Comparison of ENCODE assay signal across 13 cellular contexts in the genomic region with DNA sequence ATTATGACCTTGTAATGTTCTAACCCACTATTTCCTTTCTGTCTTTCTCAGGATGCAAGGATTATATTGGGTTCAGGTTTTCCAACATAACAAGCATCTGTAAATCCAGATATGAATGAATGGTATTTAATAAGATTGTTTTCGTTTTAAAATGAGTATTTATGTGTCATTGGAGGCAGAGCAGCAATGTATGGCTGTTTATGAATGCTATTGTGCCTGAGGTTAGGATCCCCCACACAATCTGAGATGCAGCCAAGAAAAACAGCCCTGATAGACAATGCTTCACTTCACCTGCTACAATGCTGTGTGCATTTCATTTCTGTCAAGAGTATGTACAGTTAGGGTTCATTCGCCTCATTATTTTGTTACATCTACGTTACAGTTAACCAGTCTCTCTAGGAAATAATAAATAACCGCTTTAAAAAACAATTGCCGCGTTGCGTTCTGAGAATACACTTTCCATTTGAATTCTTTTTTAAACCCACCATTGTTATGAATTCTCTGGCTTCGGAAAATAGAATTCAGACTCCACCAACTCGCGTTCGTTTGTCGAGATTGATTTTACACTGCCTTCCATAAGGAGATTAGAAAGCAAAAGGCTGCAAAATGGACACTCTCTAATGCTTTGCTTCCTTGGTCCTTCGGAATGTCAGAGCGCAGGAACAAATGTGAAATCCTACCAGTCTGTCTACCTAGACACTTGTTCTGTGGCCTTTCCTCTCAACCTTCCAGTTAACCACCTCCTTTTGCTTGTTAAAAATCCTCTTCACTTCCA. TPM values are rescaled to one million over a fixed set of nuclear protein-coding genes. Genes with fewer than 3 reads are reported as not detected.
A peak's percentile ranks its signal among the peaks of the same experiment; 100 is the strongest.
DNase-seq lines count a peak whose midpoint lies in the region; ATAC-seq and TF ChIP-seq lines count a peak whose summit lies in the region.
"Had no signal": no experiment of that assay in that cellular context is flagged by ENCODE, and none has a peak within 500 bp of the region (broad histone marks: within the 10 kb centered on the region; RNA-seq: fewer than 3 reads in every experiment).

No MANE protein-coding gene starts in this region.

- H3K4me2 ChIP-seq in trophoblast cell (ENCODE audit: low read length): peak overlapping the region; percentile 12

- no peak overlapping the region for H2BK120ac ChIP-seq in trophoblast cell (ENCODE audit: insufficient read depth, low read length, poor library complexity)

- H2AK5ac ChIP-seq in trophoblast cell (ENCODE audit: low read length): no peak overlapping the region

- peaks cover 12% of the 10 kb centered on the region for H3K79me1 ChIP-seq in trophoblast cell (ENCODE audit: low read length)

- peaks cover 0 to 22% of the 10 kb centered on the region in 2 donors for H3K27me3 ChIP-seq in breast epithelium
- peaks cover 9% of the 10 kb centered on the region for H3K27me3 ChIP-seq in trophoblast cell (ENCODE audit: insufficient read depth, low read length)
- H3K27me3 ChIP-seq in adrenal gland: peaks cover 85% of the 10 kb centered on the region

- peak overlapping the region; percentile 31; the same call in 1 of the 2 replicates for H3K27ac ChIP-seq in HEK293 (ENCODE audit: extremely low read depth, low read depth, low read length)
- peak overlapping the region; percentile 32 to 41 for H3K27ac ChIP-seq in breast epithelium
- peak overlapping the region; percentile 72 for H3K27ac ChIP-seq in trophoblast cell (ENCODE audit: low read depth, low read length)
- no peak overlapping the region for H3K27ac ChIP-seq in adrenal gland
- H3K27ac ChIP-seq: thyroid gland had no signal

- H4K8ac ChIP-seq in trophoblast cell (ENCODE audit: low read depth, low read length): no peak overlapping the region

- intact Hi-C loops in breast epithelium (cut with DNase I; ENCODE audit: low total_unique reads): no loop called here
- intact Hi-C loops in adrenal gland (cut with DNase I): no loop called here

- H3K9ac ChIP-seq in trophoblast cell (ENCODE audit: low read length): no peak overlapping the region

- H3K4ac ChIP-seq in trophoblast cell (ENCODE audit: low read depth, low read length): no peak overlapping the region

- TF ChIP-seq CTCF in HEK293 (tag by site-specific recombination; IDR thresholded peaks at IDR 0.05): no peak
- TF ChIP-seq CTCF in breast epithelium (IDR thresholded peaks at IDR 0.05): no peak
- no peak for TF ChIP-seq CTCF in adrenal gland (IDR thresholded peaks at IDR 0.05)

- POLR2A ChIA-PET in HEK293 (lab: Yijun Ruan, JAX): interaction anchor here (0.6 to 1.0 kb wide), 2 partner anchors 9 to 19 kb away, joined by 3 to 7 read pairs; partner anchors contain the start of gene TFAP2A

- H3K23ac ChIP-seq in trophoblast cell (ENCODE audit: low read length): no peak overlapping the region

- no peak overlapping the region for H3K18ac ChIP-seq in trophoblast cell (ENCODE audit: low read length)

- no peak overlapping the region for H2AFZ ChIP-seq in trophoblast cell (ENCODE audit: insufficient read depth, low read length, poor library complexity)

- no peak for ATAC-seq in GM21390 (IDR thresholded peaks at IDR 0.05; ENCODE audit: unreplicated experiment)
- ATAC-seq: activated naive CD8-positive, alpha-beta T cell treated with anti-CD3 and anti-CD28 coated beads, Interleukin-2, amount 50 U/mL, for 24 hours had no signal

- H3K4me3 ChIP-seq in HEK293 (ENCODE audit: low read depth, low read length): no peak overlapping the region
- H3K4me3 ChIP-seq in breast epithelium: no peak overlapping the region
- no peak overlapping the region for H3K4me3 ChIP-seq in trophoblast cell (ENCODE audit: low read depth, low read length)
- H3K4me3 ChIP-seq in adrenal gland: no peak overlapping the region
- H3K4me3 ChIP-seq: thyroid gland had no signal

- WGBS in trophoblast cell (ENCODE audit: extremely low coverage, insufficient coverage, insufficient read length): no CpG with 5 or more reads among the region's 14 CpGs
- 2 to 10% (median 6%) methylated on average over 14 of the region's 14 CpGs for WGBS in adrenal gland, 4 donors

- TF ChIP-seq POLR2A in breast epithelium (IDR thresholded peaks at IDR 0.05) (no peak), adrenal gland (IDR thresholded peaks at IDR 0.05) (no peak)

- peaks cover 20 to 32% of the 10 kb centered on the region in 2 experiments for H3K36me3 ChIP-seq in HEK293 (ENCODE audit: control insufficient read depth in 2 of 2, insufficient read depth in 1 of 2, low read length in 2 of 2)
- no peaks in the 10 kb centered on the region for H3K36me3 ChIP-seq in breast epithelium
- H3K36me3 ChIP-seq in trophoblast cell (ENCODE audit: control insufficient read depth in 1 of 2, insufficient read depth in 2 of 2, low read length in 2 of 2): peaks cover 12 to 19% of the 10 kb centered on the region in 2 experiments
- no peaks in the 10 kb centered on the region for H3K36me3 ChIP-seq in adrenal gland (replicated peaks in 1 of 2)
- H3K36me3 ChIP-seq: thyroid gland had no signal

- no peak overlapping the region for H4K12ac ChIP-seq in trophoblast cell (ENCODE audit: low read depth, low read length)

- CTCF ChIA-PET in HEK293 (lab: Yijun Ruan, JAX): interaction anchor here (0.5 to 0.7 kb wide), 2 partner anchors 13 to 187 kb away, joined by 3 to 4 read pairs; no protein-coding TSS in a partner anchor

- no peak overlapping the region for H3K14ac ChIP-seq in trophoblast cell (ENCODE audit: low read length)

- no peaks in the 10 kb centered on the region for H3K79me2 ChIP-seq in trophoblast cell (ENCODE audit: control insufficient read depth, insufficient read depth, low read length, poor library complexity)

- DNase-seq in NCI-H69 (lab: John Stamatoyannopoulos, UW): peak; percentile 75
- DNase-seq in breast epithelium (ENCODE audit: low spot score in 2 of 2): no peak
- DNase-seq in trophoblast cell: no peak
- DNase-seq in activated CD8-positive, alpha-beta memory T cell treated with anti-CD3 and anti-CD28 coated beads for 24 hours: no peak
- DNase-seq in adrenal gland: no peak
- DNase-seq: activated naive CD8-positive, alpha-beta T cell treated with anti-CD3 and anti-CD28 coated beads, Interleukin-2, amount 50 U/mL, for 24 hours; activated T-cell treated with anti-CD3 and anti-CD28 coated beads, Interleukin-2, amount 50 U/mL, for 24 hours; kidney; RPMI8226; thyroid gland had no signal

- no peak overlapping the region for H2BK5ac ChIP-seq in trophoblast cell (ENCODE audit: low read depth, low read length, poor library complexity)

- H2BK12ac ChIP-seq in trophoblast cell (ENCODE audit: low read length): no peak overlapping the region

- H4K91ac ChIP-seq in trophoblast cell (ENCODE audit: low read depth, low read length): peak overlapping the region; percentile 52

- H3K4me1 ChIP-seq in HEK293 (ENCODE audit: control insufficient read depth, insufficient read depth, low read length) (peaks cover 12% of the 10 kb centered on the region), breast epithelium (no peaks in the 10 kb centered on the region), trophoblast cell (ENCODE audit: control insufficient read depth in 1 of 2, insufficient read depth in 2 of 2, low read length in 2 of 2) (peaks cover 8 to 20% of the 10 kb centered on the region in 2 experiments), adrenal gland (replicated peaks in 1 of 2) (no peaks in the 10 kb centered on the region)
- H3K4me1 ChIP-seq: thyroid gland had no signal

- H3K9me3 ChIP-seq in HEK293 (ENCODE audit: control insufficient read depth, insufficient read depth, low read depth, low read length) (no peaks in the 10 kb centered on the region), breast epithelium (no peaks in the 10 kb centered on the region), trophoblast cell (ENCODE audit: insufficient read depth, low read depth, low read length) (peaks cover 3% of the 10 kb centered on the region), adrenal gland (replicated peaks in 1 of 3) (no peaks in the 10 kb centered on the region)
- H3K9me3 ChIP-seq: thyroid gland had no signal

TF ChIP-seq in HEK293, 187 proteins besides CTCF, POLR2A, EP300 and RAD21 (continues in another document):
- TF ChIP-seq ZNF561 (tag by site-specific recombination; IDR thresholded peaks at IDR 0.05; ENCODE audit: borderline replicate concordance): no peak
- 0 out of 2 replicates have a peak, but pooled peaks have one; percentile 11 for TF ChIP-seq IKZF3 (tag by site-specific recombination; IDR thresholded peaks at IDR 0.05)
- peak; percentile 98 for TF ChIP-seq ZNF10 (tag by site-specific recombination; IDR thresholded peaks at IDR 0.05)
- no peak for TF ChIP-seq OVOL3 (tag by site-specific recombination; IDR thresholded peaks at IDR 0.05)
- no peak for TF ChIP-seq ZNF174 (tag by site-specific recombination; IDR thresholded peaks at IDR 0.05)
- no peak for TF ChIP-seq BCL6B (tag by site-specific recombination; IDR thresholded peaks at IDR 0.05)
- no peak for TF ChIP-seq ZNF530 (tag by site-specific recombination; IDR thresholded peaks at IDR 0.05; ENCODE audit: low read depth)
- TF ChIP-seq ZNF76 (tag by site-specific recombination; IDR thresholded peaks at IDR 0.05; ENCODE audit: borderline replicate concordance, low read depth): no peak
- TF ChIP-seq, protein P1, sequence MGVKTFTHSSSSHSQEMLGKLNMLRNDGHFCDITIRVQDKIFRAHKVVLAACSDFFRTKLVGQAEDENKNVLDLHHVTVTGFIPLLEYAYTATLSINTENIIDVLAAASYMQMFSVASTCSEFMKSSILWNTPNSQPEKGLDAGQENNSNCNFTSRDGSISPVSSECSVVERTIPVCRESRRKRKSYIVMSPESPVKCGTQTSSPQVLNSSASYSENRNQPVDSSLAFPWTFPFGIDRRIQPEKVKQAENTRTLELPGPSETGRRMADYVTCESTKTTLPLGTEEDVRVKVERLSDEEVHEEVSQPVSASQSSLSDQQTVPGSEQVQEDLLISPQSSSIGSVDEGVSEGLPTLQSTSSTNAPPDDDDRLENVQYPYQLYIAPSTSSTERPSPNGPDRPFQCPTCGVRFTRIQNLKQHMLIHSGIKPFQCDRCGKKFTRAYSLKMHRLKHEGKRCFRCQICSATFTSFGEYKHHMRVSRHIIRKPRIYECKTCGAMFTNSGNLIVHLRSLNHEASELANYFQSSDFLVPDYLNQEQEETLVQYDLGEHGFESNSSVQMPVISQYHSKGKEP (tag by site-specific recombination; IDR thresholded peaks at IDR 0.05): 0 out of 2 replicates have a peak, but pooled peaks have one; percentile 20

RNA-seq across cellular contexts. Expression of gene TFAP2A, which starts 19.5 kb away (rescaled TPM):
- total RNA-seq in breast epithelium (10 to 100 TPM in 2 of 3 donors, not detected in 1; 25.2 to 46.0 TPM), adrenal gland (under 1 TPM in 6 of 8 donors, not detected in 2; 0.23 to 0.84 (median 0.60) TPM)
- 329 and 338 TPM in 2 replicates for polyA plus RNA-seq in trophoblast cell (2013)
- under 1 TPM; 0.18 to 0.72 (median 0.30) TPM for polyA plus RNA-seq in adrenal gland
- polyA plus RNA-seq: CD14-positive monocyte had no signal

Comparison
In these comparisons a context has a peak if more than half of its experiments do, and no peak if none do; other contexts are left out.
1. H3K27ac ChIP-seq: peak in HEK293 (single experiment), breast epithelium (2 of 2) and trophoblast cell (single experiment); none in adrenal gland (0 of 5).